16 cellular contexts compared by ENCODE assay signal in the genomic region with DNA sequence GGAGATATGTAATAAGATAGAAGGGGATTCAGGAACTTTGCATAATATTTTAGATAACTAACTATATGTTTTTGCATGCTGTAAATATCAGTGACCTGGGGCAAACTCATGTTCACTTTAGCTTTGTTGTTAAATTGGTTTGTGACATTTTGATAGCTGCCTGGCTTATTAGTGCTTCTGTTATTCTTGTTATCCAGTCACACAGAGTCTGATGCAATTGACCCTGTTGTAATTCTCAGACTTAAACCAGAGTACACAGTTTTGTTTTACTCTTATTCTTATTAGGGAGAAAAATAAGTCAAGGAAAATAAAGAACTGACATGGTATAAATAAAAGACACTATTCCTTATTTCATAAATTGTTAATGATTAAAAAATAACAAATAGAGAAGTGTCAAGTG.
DNase-seq lines count a peak whose midpoint lies in the region; TF ChIP-seq lines count a peak whose summit lies in the region.
"Had no signal": no experiment of that assay in that cellular context is flagged by ENCODE, and none has a peak within 500 bp of the region (broad histone marks: within the 10 kb centered on the region; RNA-seq: fewer than 3 reads in every experiment).

No MANE protein-coding gene starts in this region.

- no peak overlapping the region for H3K23ac ChIP-seq in mesenchymal stem cell (ENCODE audit: low read length in 2 of 2)

- H4K91ac ChIP-seq in mesenchymal stem cell (ENCODE audit: low read length): no peak overlapping the region

- no peak overlapping the region for H3K14ac ChIP-seq in mesenchymal stem cell (ENCODE audit: low read length in 2 of 2)

- H2BK5ac ChIP-seq in mesenchymal stem cell (ENCODE audit: low read depth, low read length, poor library complexity, severe bottlenecking): no peak overlapping the region

- H3K4me1 ChIP-seq in ACC112 (ENCODE audit: control insufficient read depth, insufficient read depth, low read length, unreplicated experiment): peaks cover 37% of the 10 kb centered on the region
- H3K4me1 ChIP-seq in mesenchymal stem cell (ENCODE audit: control insufficient read depth, insufficient read depth, low read depth, low read length): peaks cover 2% of the 10 kb centered on the region
- H3K4me1 ChIP-seq in HAP-1: no peaks in the 10 kb centered on the region

- H2BK120ac ChIP-seq in mesenchymal stem cell (ENCODE audit: low read depth, low read length): no peak overlapping the region

- no peak overlapping the region for H4K8ac ChIP-seq in mesenchymal stem cell (ENCODE audit: low read length)

- TF ChIP-seq CTCF in fibroblast of pulmonary artery (IDR thresholded peaks at IDR 0.05; ENCODE audit: low read length, missing control alignments): no peak

- H3K4me3 ChIP-seq in ACC112 (ENCODE audit: low read depth, low read length): peak overlapping the region; percentile 20
- no peak overlapping the region for H3K4me3 ChIP-seq in fibroblast of pulmonary artery (replicated peaks; ENCODE audit: low read depth, low read length)
- no peak overlapping the region for H3K4me3 ChIP-seq in mesenchymal stem cell (ENCODE audit: insufficient read depth in 1 of 2, low read depth in 1 of 2, low read length in 2 of 2)
- H3K4me3 ChIP-seq in HAP-1: no peak overlapping the region
- H3K4me3 ChIP-seq: SJSA1 had no signal

- H3K9ac ChIP-seq in mesenchymal stem cell (ENCODE audit: low read length): no peak overlapping the region

- H3K27me3 ChIP-seq in ACC112 (ENCODE audit: insufficient read depth, low read length) (no peaks in the 10 kb centered on the region), mesenchymal stem cell (ENCODE audit: control insufficient read depth in 1 of 2, insufficient read depth in 1 of 2, low read length in 2 of 2) (no peaks in the 10 kb centered on the region), HAP-1 (ENCODE audit: low read depth) (no peaks in the 10 kb centered on the region)
- H3K27me3 ChIP-seq: SJSA1 had no signal

- H3K79me2 ChIP-seq in ACC112 (ENCODE audit: control insufficient read depth, insufficient read depth, low read length, unreplicated experiment): no peaks in the 10 kb centered on the region

- H3K4me2 ChIP-seq in mesenchymal stem cell (ENCODE audit: low read length, poor library complexity, severe bottlenecking): no peak overlapping the region

- H2BK15ac ChIP-seq in mesenchymal stem cell (ENCODE audit: low read depth, poor library complexity, severe bottlenecking): no peak overlapping the region

- in situ Hi-C loops in HAP-1 (cut with MboI; ENCODE audit: low sequenced_read_pairs): no loop called here

- H3K79me1 ChIP-seq in mesenchymal stem cell (replicated peaks; ENCODE audit: low read length, poor library complexity, severe bottlenecking): no peaks in the 10 kb centered on the region

- H2AK5ac ChIP-seq in mesenchymal stem cell (ENCODE audit: low read length, severe bottlenecking): no peak overlapping the region

- H3K36me3 ChIP-seq in ACC112 (ENCODE audit: insufficient read depth, low read length) (no peaks in the 10 kb centered on the region), mesenchymal stem cell (ENCODE audit: control insufficient read depth in 1 of 2, insufficient read depth in 2 of 2, low read depth in 1 of 2, low read length in 2 of 2) (no peaks in the 10 kb centered on the region), HAP-1 (replicated peaks) (no peaks in the 10 kb centered on the region)
- H3K36me3 ChIP-seq: SJSA1 had no signal

- no peak overlapping the region for H3K4ac ChIP-seq in mesenchymal stem cell (ENCODE audit: low read depth in 1 of 2, low read length in 2 of 2)

- DNase-seq in amniotic epithelial cell (ENCODE audit: low read depth) (peak; percentile 69), fibroblast of pulmonary artery (ENCODE audit: low read depth) (peak; percentile 64), mesenchymal stem cell (peak; percentile 48), HAP-1 (ENCODE audit: low spot score in 2 of 2) (no peak), SW480 (ENCODE audit: low spot score) (no peak)
- DNase-seq in stimulated activated CD4-positive, alpha-beta T cell treated with anti-CD3 and anti-CD28 coated beads, Interleukin-2, amount 100 ng/mL, for 48 hours: no peak
- no peak for DNase-seq in stimulated activated CD8-positive, alpha-beta memory T cell treated with anti-CD3 and anti-CD28 coated beads, Interleukin-4, amount 100 ng/mL, for 48 hours
- DNase-seq: 8988T, C1 segment of cervical spinal cord, DMS 273 treated with DMSO at 0.1 percent for 48 hours, GF-D8, MM.1S, NCI-H1092 treated with DMSO at 0.1 percent for 48 hours, NCI-H524 had no signal

- no peak overlapping the region for H3K27ac ChIP-seq in ACC112 (ENCODE audit: low read depth, low read length)
- no peak overlapping the region for H3K27ac ChIP-seq in mesenchymal stem cell (ENCODE audit: low read length, poor library complexity, severe bottlenecking)
- H3K27ac ChIP-seq: SJSA1 had no signal

- H3K18ac ChIP-seq in mesenchymal stem cell (ENCODE audit: low read depth in 1 of 2, low read length in 2 of 2): no peak overlapping the region

- H2AFZ ChIP-seq in ACC112 (ENCODE audit: low read length, unreplicated experiment) (peak overlapping the region; percentile 6), mesenchymal stem cell (ENCODE audit: low read depth, low read length) (no peak overlapping the region)

- H2BK12ac ChIP-seq in mesenchymal stem cell (ENCODE audit: low read length in 2 of 2): no peak overlapping the region

- peaks cover 5% of the 10 kb centered on the region for H3K9me3 ChIP-seq in mesenchymal stem cell (ENCODE audit: control insufficient read depth, low read length)
- H3K9me3 ChIP-seq in HAP-1: no peaks in the 10 kb centered on the region

Comparison
In these comparisons a context has a peak if more than half of its experiments do, and no peak if none do; other contexts are left out.
1. DNase-seq: peak in amniotic epithelial cell (single experiment), fibroblast of pulmonary artery (single experiment) and mesenchymal stem cell (single experiment); none in stimulated activated CD4-positive, alpha-beta T cell treated with anti-CD3 and anti-CD28 coated beads, Interleukin-2, amount 100 ng/mL, for 48 hours (0 of 2), HAP-1 (0 of 2), stimulated activated CD8-positive, alpha-beta memory T cell treated with anti-CD3 and anti-CD28 coated beads, Interleukin-4, amount 100 ng/mL, for 48 hours (single experiment) and SW480 (single experiment).